17 cellular contexts compared by ENCODE assay signal in the genomic region with DNA sequence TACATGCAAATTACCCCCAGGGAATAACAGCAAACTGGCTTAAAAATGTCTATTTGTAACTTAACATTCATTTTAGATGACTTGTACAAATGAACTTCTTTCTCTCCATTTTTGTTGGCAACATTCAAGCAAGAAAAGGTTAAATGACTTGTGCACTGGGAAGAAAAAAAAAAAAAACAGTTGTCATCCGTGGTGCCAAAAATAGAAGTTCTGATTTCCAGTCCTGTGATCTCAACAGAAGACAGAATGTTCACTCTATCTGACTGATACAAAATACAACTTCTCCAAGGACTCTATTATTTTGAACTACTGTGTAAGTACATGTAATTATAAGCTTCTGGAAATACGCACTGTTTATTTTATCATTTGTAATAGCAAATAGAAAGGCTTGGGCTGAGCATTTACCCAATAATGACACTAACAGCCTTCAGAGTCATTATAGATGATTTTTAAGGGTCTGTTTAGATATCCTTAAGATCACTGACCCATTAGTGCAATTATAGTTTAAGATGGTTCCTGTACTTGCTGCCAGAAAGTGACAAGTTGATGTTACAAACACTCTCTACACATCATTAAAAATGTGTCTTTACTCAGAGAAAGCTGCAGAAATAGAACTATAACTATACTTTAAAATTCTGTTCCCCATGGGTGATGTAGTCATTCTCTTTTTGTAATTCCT. TPM values are rescaled to one million over a fixed set of nuclear protein-coding genes. Genes with fewer than 3 reads are reported as not detected.
DNase-seq lines count a peak whose midpoint lies in the region; ATAC-seq and TF ChIP-seq lines count a peak whose summit lies in the region.
"Had no signal": no experiment of that assay in that cellular context is flagged by ENCODE, and none has a peak within 500 bp of the region (broad histone marks: within the 10 kb centered on the region; RNA-seq: fewer than 3 reads in every experiment).

No MANE protein-coding gene starts in this region.

- TF ChIP-seq CTCF in brain (conservative IDR thresholded peaks at IDR 0.05) (no peak), right atrium auricular region (IDR thresholded peaks at IDR 0.05) (no peak), spleen (IDR thresholded peaks at IDR 0.05 in 8 of 11, conservative IDR thresholded peaks at IDR 0.05 in 3 of 11) (no peak)

- WGBS in spleen, 5 donors: 39 to 58% (median 51%) methylated on average over 2 of the region's 2 CpGs

- no peaks in the 10 kb centered on the region for H3K27me3 Mint-ChIP-seq in brain
- H3K27me3 Mint-ChIP-seq: stimulated activated naive CD8-positive, alpha-beta T cell treated with anti-CD3 and anti-CD28 coated beads, Interleukin-15, amount 100 ng/mL, for 72 hours had no signal

- no peaks in the 10 kb centered on the region for H3K9me3 Mint-ChIP-seq in brain
- H3K9me3 Mint-ChIP-seq: GM23338; nephron progenitor cell; stimulated activated naive CD8-positive, alpha-beta T cell treated with anti-CD3 and anti-CD28 coated beads, Interleukin-15, amount 100 ng/mL, for 72 hours had no signal

- peak overlapping the region in 1 of 5 experiments; percentile 30 for H3K4me3 Mint-ChIP-seq in brain
- H3K4me3 Mint-ChIP-seq: activated CD8-positive, alpha-beta T cell treated with anti-CD3 and anti-CD28 coated beads, Interleukin-2, amount 10 ng/mL, durations not matched to agents 7 days and 5 days; GM23338; nephron progenitor cell; stimulated activated naive CD8-positive, alpha-beta T cell treated with anti-CD3 and anti-CD28 coated beads, Interleukin-15, amount 100 ng/mL, for 72 hours had no signal

- H3K36me3 ChIP-seq in right atrium auricular region (no peaks in the 10 kb centered on the region), spleen (no peaks in the 10 kb centered on the region)
- H3K36me3 ChIP-seq: ascending aorta had no signal

- H3K27ac ChIP-seq in right atrium auricular region: peak overlapping the region; percentile 73 to 92
- H3K27ac ChIP-seq in spleen: peak overlapping the region in 6 of 8 donors; percentile 2 to 54 (median 30)
- H3K27ac ChIP-seq: ascending aorta, C4-2B had no signal

- peaks cover 15% of the 10 kb centered on the region for H3K36me3 Mint-ChIP-seq in brain

- H3K27me3 ChIP-seq in right atrium auricular region: no peaks in the 10 kb centered on the region
- H3K27me3 ChIP-seq in spleen (replicated peaks in 1 of 7): no peaks in the 10 kb centered on the region
- H3K27me3 ChIP-seq: ascending aorta had no signal

- DNase-seq in NCI-H1436 treated with DMSO at 0.1 percent for 48 hours (lab: John Stamatoyannopoulos, UW) (peak; percentile 81), right atrium auricular region (ENCODE audit: low spot score) (no peak), spleen (no peak), globus pallidus (ENCODE audit: low spot score) (no peak), SK-N-DZ (ENCODE audit: low spot score) (no peak)
- DNase-seq: activated CD8-positive, alpha-beta T cell treated with anti-CD3 and anti-CD28 coated beads, Interleukin-2, amount 10 ng/mL, durations not matched to agents 7 days and 5 days; effector memory CD4-positive, alpha-beta T cell; GDM1; nephron progenitor cell; stimulated activated naive CD8-positive, alpha-beta T cell treated with anti-CD3 and anti-CD28 coated beads, Interleukin-15, amount 100 ng/mL, for 72 hours had no signal

- H3K4me1 ChIP-seq in right atrium auricular region (peaks cover 0 to 23% of the 10 kb centered on the region in 2 donors), spleen (no peaks in the 10 kb centered on the region)
- H3K4me1 ChIP-seq: ascending aorta had no signal

- H3K4me1 Mint-ChIP-seq in brain: peaks cover 32% of the 10 kb centered on the region
- H3K4me1 Mint-ChIP-seq: nephron progenitor cell; stimulated activated naive CD8-positive, alpha-beta T cell treated with anti-CD3 and anti-CD28 coated beads, Interleukin-15, amount 100 ng/mL, for 72 hours had no signal

- peaks cover 0 to 3% of the 10 kb centered on the region in 2 donors for H3K9me3 ChIP-seq in right atrium auricular region
- peaks cover 0 to 9% (median 0%) of the 10 kb centered on the region in 8 donors for H3K9me3 ChIP-seq in spleen
- H3K9me3 ChIP-seq: ascending aorta had no signal

- intact Hi-C loops in spleen (cut with DNase I; ENCODE audit: low total_unique reads): no loop called here

- H3K4me3 ChIP-seq in right atrium auricular region (peak overlapping the region; percentile 10 to 19), spleen (no peak overlapping the region)
- H3K4me3 ChIP-seq: ascending aorta, GM23338, K562, skin epidermis had no signal

- peak overlapping the region in 4 of 5 experiments; percentile 9 to 89 (median 48) for H3K27ac Mint-ChIP-seq in brain
- H3K27ac Mint-ChIP-seq: activated CD8-positive, alpha-beta T cell treated with anti-CD3 and anti-CD28 coated beads, Interleukin-2, amount 10 ng/mL, durations not matched to agents 7 days and 5 days; GM23338; nephron progenitor cell; stimulated activated naive CD8-positive, alpha-beta T cell treated with anti-CD3 and anti-CD28 coated beads, Interleukin-15, amount 100 ng/mL, for 72 hours had no signal

- TF ChIP-seq POLR2A in spleen (IDR thresholded peaks at IDR 0.05): no peak

- no peak for ATAC-seq in GM18861 (IDR thresholded peaks at IDR 0.05; ENCODE audit: unreplicated experiment)
- ATAC-seq: activated CD8-positive, alpha-beta T cell treated with anti-CD3 and anti-CD28 coated beads, Interleukin-2, amount 10 ng/mL, durations not matched to agents 7 days and 5 days; GM23338; K562; stimulated activated naive CD8-positive, alpha-beta T cell treated with anti-CD3 and anti-CD28 coated beads, Interleukin-15, amount 100 ng/mL, for 72 hours had no signal

RNA-seq across cellular contexts. Expression of gene LIN7A, which starts 59.9 kb away (rescaled TPM):
- polyA plus RNA-seq in brain (ENCODE audit: insufficient read depth, low read depth, low replicate concordance) (10.4 TPM), spleen (1 to 10 TPM; 1.7 to 2.4 (median 2.2) TPM)
- total RNA-seq in right atrium auricular region (10 to 100 TPM; 16.2 to 23.3 TPM), spleen (10 to 100 TPM; 12.0 to 31.6 (median 14.8) TPM)
- polyA plus RNA-seq in SK-N-DZ (2014; cell fraction: cytosol; rRNA removed): 10.1 and 10.8 TPM in 2 replicates
- polyA plus RNA-seq in SK-N-DZ (2014; cell fraction: nucleus; rRNA removed): 13.2 and 14.8 TPM in 2 replicates
- total RNA-seq: activated CD8-positive, alpha-beta T cell treated with anti-CD3 and anti-CD28 coated beads, Interleukin-2, amount 10 ng/mL, durations not matched to agents 7 days and 5 days; K562 had no signal
- polyA plus RNA-seq: K562 had no signal

Comparison
In these comparisons a context has a peak if more than half of its experiments do, and no peak if none do; other contexts are left out.
1. H3K4me3 ChIP-seq: peak in right atrium auricular region (2 of 2); none in spleen (0 of 8).